ENCODE assay signal across 1 cellular context in the genomic region with DNA sequence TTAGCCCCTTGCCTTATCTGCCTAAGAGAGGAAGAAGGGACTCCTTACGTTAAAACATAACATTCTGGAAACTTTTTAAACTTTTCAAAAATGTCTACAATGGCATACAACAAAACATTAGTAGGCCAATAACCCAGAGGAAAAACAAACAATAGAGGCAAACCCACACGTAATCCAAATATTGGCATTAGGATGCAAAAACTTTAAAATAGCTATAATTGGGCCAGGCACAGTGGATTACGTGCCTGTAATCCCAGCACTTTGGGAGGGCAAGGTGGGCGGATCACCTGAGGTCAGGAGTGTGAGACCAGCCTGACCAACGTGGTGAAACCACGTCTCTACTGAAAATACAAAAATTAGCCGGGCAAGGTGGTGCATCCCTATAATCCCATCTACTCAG.
TF ChIP-seq lines count a peak whose summit lies in the region.

No MANE protein-coding gene starts in this region.

TF ChIP-seq in GM23338, 12 proteins besides CTCF, POLR2A, EP300 and RAD21 (continued from another document):
- TF ChIP-seq, protein P1, sequence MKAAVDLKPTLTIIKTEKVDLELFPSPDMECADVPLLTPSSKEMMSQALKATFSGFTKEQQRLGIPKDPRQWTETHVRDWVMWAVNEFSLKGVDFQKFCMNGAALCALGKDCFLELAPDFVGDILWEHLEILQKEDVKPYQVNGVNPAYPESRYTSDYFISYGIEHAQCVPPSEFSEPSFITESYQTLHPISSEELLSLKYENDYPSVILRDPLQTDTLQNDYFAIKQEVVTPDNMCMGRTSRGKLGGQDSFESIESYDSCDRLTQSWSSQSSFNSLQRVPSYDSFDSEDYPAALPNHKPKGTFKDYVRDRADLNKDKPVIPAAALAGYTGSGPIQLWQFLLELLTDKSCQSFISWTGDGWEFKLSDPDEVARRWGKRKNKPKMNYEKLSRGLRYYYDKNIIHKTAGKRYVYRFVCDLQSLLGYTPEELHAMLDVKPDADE (IDR thresholded peaks at IDR 0.05), result no peak
- TF ChIP-seq EZH2phosphoT487 (IDR thresholded peaks at IDR 0.05; ENCODE audit: unreplicated experiment) (no peak), CREB1 (CRISPR knock-in tag; IDR thresholded peaks at IDR 0.05; ENCODE audit: low read depth) (no peak), EZH2 (IDR thresholded peaks at IDR 0.05; ENCODE audit: low read depth, unreplicated experiment) (no peak), ZNF114 (CRISPR knock-in tag; IDR thresholded peaks at IDR 0.05) (no peak), JUNB (IDR thresholded peaks at IDR 0.05; ENCODE audit: unreplicated experiment) (no peak), ZNF331 (CRISPR knock-in tag; IDR thresholded peaks at IDR 0.05; ENCODE audit: low read depth) (no peak), STAT1 (IDR thresholded peaks at IDR 0.05; ENCODE audit: unreplicated experiment) (no peak)
- TF ChIP-seq, protein P2, sequence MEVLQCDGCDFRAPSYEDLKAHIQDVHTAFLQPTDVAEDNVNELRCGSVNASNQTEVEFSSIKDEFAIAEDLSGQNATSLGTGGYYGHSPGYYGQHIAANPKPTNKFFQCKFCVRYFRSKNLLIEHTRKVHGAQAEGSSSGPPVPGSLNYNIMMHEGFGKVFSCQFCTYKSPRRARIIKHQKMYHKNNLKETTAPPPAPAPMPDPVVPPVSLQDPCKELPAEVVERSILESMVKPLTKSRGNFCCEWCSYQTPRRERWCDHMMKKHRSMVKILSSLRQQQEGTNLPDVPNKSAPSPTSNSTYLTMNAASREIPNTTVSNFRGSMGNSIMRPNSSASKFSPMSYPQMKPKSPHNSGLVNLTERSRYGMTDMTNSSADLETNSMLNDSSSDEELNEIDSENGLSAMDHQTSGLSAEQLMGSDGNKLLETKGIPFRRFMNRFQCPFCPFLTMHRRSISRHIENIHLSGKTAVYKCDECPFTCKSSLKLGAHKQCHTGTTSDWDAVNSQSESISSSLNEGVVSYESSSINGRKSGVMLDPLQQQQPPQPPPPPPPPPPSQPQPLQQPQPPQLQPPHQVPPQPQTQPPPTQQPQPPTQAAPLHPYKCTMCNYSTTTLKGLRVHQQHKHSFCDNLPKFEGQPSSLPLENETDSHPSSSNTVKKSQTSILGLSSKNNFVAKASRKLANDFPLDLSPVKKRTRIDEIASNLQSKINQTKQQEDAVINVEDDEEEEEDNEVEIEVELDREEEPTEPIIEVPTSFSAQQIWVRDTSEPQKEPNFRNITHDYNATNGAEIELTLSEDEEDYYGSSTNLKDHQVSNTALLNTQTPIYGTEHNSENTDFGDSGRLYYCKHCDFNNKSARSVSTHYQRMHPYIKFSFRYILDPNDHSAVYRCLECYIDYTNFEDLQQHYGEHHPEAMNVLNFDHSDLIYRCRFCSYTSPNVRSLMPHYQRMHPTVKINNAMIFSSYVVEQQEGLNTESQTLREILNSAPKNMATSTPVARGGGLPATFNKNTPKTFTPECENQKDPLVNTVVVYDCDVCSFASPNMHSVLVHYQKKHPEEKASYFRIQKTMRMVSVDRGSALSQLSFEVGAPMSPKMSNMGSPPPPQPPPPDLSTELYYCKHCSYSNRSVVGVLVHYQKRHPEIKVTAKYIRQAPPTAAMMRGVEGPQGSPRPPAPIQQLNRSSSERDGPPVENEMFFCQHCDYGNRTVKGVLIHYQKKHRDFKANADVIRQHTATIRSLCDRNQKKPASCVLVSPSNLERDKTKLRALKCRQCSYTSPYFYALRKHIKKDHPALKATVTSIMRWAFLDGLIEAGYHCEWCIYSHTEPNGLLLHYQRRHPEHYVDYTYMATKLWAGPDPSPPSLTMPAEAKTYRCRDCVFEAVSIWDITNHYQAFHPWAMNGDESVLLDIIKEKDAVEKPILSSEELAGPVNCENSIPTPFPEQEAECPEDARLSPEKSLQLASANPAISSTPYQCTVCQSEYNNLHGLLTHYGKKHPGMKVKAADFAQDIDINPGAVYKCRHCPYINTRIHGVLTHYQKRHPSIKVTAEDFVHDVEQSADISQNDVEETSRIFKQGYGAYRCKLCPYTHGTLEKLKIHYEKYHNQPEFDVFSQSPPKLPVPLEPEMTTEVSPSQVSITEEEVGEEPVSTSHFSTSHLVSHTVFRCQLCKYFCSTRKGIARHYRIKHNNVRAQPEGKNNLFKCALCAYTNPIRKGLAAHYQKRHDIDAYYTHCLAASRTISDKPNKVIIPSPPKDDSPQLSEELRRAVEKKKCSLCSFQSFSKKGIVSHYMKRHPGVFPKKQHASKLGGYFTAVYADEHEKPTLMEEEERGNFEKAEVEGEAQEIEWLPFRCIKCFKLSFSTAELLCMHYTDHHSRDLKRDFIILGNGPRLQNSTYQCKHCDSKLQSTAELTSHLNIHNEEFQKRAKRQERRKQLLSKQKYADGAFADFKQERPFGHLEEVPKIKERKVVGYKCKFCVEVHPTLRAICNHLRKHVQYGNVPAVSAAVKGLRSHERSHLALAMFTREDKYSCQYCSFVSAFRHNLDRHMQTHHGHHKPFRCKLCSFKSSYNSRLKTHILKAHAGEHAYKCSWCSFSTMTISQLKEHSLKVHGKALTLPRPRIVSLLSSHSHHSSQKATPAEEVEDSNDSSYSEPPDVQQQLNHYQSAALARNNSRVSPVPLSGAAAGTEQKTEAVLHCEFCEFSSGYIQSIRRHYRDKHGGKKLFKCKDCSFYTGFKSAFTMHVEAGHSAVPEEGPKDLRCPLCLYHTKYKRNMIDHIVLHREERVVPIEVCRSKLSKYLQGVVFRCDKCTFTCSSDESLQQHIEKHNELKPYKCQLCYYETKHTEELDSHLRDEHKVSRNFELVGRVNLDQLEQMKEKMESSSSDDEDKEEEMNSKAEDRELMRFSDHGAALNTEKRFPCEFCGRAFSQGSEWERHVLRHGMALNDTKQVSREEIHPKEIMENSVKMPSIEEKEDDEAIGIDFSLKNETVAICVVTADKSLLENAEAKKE (CRISPR knock-in tag; IDR thresholded peaks at IDR 0.05), result no peak
- TF ChIP-seq, protein P3, sequence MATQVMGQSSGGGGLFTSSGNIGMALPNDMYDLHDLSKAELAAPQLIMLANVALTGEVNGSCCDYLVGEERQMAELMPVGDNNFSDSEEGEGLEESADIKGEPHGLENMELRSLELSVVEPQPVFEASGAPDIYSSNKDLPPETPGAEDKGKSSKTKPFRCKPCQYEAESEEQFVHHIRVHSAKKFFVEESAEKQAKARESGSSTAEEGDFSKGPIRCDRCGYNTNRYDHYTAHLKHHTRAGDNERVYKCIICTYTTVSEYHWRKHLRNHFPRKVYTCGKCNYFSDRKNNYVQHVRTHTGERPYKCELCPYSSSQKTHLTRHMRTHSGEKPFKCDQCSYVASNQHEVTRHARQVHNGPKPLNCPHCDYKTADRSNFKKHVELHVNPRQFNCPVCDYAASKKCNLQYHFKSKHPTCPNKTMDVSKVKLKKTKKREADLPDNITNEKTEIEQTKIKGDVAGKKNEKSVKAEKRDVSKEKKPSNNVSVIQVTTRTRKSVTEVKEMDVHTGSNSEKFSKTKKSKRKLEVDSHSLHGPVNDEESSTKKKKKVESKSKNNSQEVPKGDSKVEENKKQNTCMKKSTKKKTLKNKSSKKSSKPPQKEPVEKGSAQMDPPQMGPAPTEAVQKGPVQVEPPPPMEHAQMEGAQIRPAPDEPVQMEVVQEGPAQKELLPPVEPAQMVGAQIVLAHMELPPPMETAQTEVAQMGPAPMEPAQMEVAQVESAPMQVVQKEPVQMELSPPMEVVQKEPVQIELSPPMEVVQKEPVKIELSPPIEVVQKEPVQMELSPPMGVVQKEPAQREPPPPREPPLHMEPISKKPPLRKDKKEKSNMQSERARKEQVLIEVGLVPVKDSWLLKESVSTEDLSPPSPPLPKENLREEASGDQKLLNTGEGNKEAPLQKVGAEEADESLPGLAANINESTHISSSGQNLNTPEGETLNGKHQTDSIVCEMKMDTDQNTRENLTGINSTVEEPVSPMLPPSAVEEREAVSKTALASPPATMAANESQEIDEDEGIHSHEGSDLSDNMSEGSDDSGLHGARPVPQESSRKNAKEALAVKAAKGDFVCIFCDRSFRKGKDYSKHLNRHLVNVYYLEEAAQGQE (IDR thresholded peaks at IDR 0.05; ENCODE audit: unreplicated experiment), result no peak
